15 cellular contexts compared by ENCODE assay signal in the genomic region with DNA sequence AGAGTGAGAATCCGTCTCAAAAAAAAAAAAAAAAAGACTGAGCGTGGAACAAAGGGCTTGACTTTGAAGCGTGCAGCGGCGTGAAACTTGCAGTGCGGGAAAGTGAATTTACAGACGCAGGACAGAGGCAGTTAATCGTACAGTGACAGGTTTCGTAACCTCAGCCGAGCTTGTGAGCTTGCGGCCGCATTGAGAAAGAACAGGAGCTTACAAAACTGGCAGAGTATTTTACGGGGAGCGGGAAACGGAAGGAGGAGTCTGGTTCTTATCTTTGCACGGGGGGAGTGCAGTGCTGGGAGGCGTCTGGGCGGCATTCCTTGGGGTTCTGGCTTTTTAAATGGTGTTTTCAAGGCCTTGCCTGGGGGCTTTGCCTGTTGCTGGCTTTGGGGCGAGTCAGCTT. TPM values are rescaled to one million over a fixed set of nuclear protein-coding genes. Genes with fewer than 3 reads are reported as not detected.
DNase-seq lines count a peak whose midpoint lies in the region; ATAC-seq and TF ChIP-seq lines count a peak whose summit lies in the region.
"Had no signal": no experiment of that assay in that cellular context is flagged by ENCODE, and none has a peak within 500 bp of the region (broad histone marks: within the 10 kb centered on the region; RNA-seq: fewer than 3 reads in every experiment).

No MANE protein-coding gene starts in this region.

- POLR2A ChIA-PET in RWPE1 (lab: Yijun Ruan, JAX; ENCODE audit: low non-redundant PET), result interaction anchor here (0.7 kb wide), 1 partner anchor 111 kb away, joined by 5 read pairs; no protein-coding TSS in a partner anchor

- H3K27ac ChIP-seq in RWPE1 (peak overlapping the region; percentile 55), trophoblast cell (ENCODE audit: low read depth, low read length) (peak overlapping the region; percentile 88), thyroid gland (no peak overlapping the region)
- H3K27ac ChIP-seq: BLaER1, colonic mucosa, neural progenitor cell had no signal

- ATAC-seq in left cardiac atrium, result peak in 1 of 2 donors; percentile 61

- WGBS in trophoblast cell (ENCODE audit: extremely low coverage, insufficient coverage, insufficient read length), result no CpG with 5 or more reads among the region's 19 CpGs
- 84 to 90% methylated on average over 18 to 19 of the region's 19 CpGs for WGBS in thyroid gland, 2 donors

- peaks cover 13 to 17% of the 10 kb centered on the region in 2 experiments for H3K4me1 ChIP-seq in trophoblast cell (ENCODE audit: control insufficient read depth in 1 of 2, insufficient read depth in 2 of 2, low read length in 2 of 2)
- H3K4me1 ChIP-seq in thyroid gland, result peaks cover 5% of the 10 kb centered on the region in 2 donors
- H3K4me1 ChIP-seq: colonic mucosa, neural progenitor cell had no signal

- H3K9me3 ChIP-seq in trophoblast cell (ENCODE audit: insufficient read depth, low read depth, low read length) (peaks cover 5% of the 10 kb centered on the region), thyroid gland (no peaks in the 10 kb centered on the region)
- H3K9me3 ChIP-seq: colonic mucosa had no signal

- no peak overlapping the region for H3K4ac ChIP-seq in trophoblast cell (ENCODE audit: low read depth, low read length)

- TF ChIP-seq POLR2A in thyroid gland (IDR thresholded peaks at IDR 0.05), result no peak

- intact Hi-C loops in left cardiac atrium (cut with DNase I), result no loop called here
- intact Hi-C loops in thyroid gland (cut with DNase I), result no loop called here

- H3K27me3 ChIP-seq in trophoblast cell (ENCODE audit: insufficient read depth, low read length) (no peaks in the 10 kb centered on the region), thyroid gland (no peaks in the 10 kb centered on the region)
- H3K27me3 ChIP-seq: BLaER1, colonic mucosa had no signal

- H3K9ac ChIP-seq in trophoblast cell (ENCODE audit: low read length), result no peak overlapping the region
- H3K9ac ChIP-seq: BLaER1, neural progenitor cell had no signal

- H2AFZ ChIP-seq in trophoblast cell (ENCODE audit: insufficient read depth, low read length, poor library complexity), result no peak overlapping the region
- H2AFZ ChIP-seq: neural progenitor cell had no signal

- peak overlapping the region; percentile 90 for H2BK5ac ChIP-seq in trophoblast cell (ENCODE audit: low read depth, low read length, poor library complexity)

- H3K79me2 ChIP-seq in trophoblast cell (ENCODE audit: control insufficient read depth, insufficient read depth, low read length, poor library complexity), result peaks cover 2% of the 10 kb centered on the region

- H3K36me3 ChIP-seq in trophoblast cell (ENCODE audit: control insufficient read depth in 1 of 2, insufficient read depth in 2 of 2, low read length in 2 of 2), result no peaks in the 10 kb centered on the region
- no peaks in the 10 kb centered on the region for H3K36me3 ChIP-seq in thyroid gland
- H3K36me3 ChIP-seq: colonic mucosa, neural progenitor cell had no signal

- H4K12ac ChIP-seq in trophoblast cell (ENCODE audit: low read depth, low read length), result no peak overlapping the region

- TF ChIP-seq CTCF in RWPE1 (conservative IDR thresholded peaks at IDR 0.05; ENCODE audit: low read depth), result no peak
- TF ChIP-seq CTCF in thyroid gland (IDR thresholded peaks at IDR 0.05), result no peak
- no peak for TF ChIP-seq CTCF in GM10266 (IDR thresholded peaks at IDR 0.05; ENCODE audit: control insufficient read depth, insufficient read depth, low read depth, missing control alignments)

- no peak overlapping the region for H3K18ac ChIP-seq in trophoblast cell (ENCODE audit: low read length)

- H3K4me3 ChIP-seq in trophoblast cell (ENCODE audit: low read depth, low read length) (no peak overlapping the region), thyroid gland (replicated peaks in 1 of 3) (no peak overlapping the region)
- H3K4me3 ChIP-seq: BLaER1, colonic mucosa, neural progenitor cell had no signal

- CTCF ChIA-PET in RWPE1 (lab: Yijun Ruan, JAX), result no interaction called here

- H3K14ac ChIP-seq in trophoblast cell (ENCODE audit: low read length), result no peak overlapping the region

- no peak overlapping the region for H2AK5ac ChIP-seq in trophoblast cell (ENCODE audit: low read length)

- peaks cover 16% of the 10 kb centered on the region for H3K79me1 ChIP-seq in trophoblast cell (ENCODE audit: low read length)

- H4K91ac ChIP-seq in trophoblast cell (ENCODE audit: low read depth, low read length), result no peak overlapping the region

- H2BK120ac ChIP-seq in trophoblast cell (ENCODE audit: insufficient read depth, low read length, poor library complexity), result no peak overlapping the region

- peak overlapping the region; percentile 9 for H3K4me2 ChIP-seq in trophoblast cell (ENCODE audit: low read length)
- H3K4me2 ChIP-seq: BLaER1, neural progenitor cell had no signal

- H4K8ac ChIP-seq in trophoblast cell (ENCODE audit: low read depth, low read length), result no peak overlapping the region

- DNase-seq in EH (ENCODE audit: low read depth), result peak; percentile 72
- DNase-seq in RWPE1 (ENCODE audit: low spot score), result no peak
- peak; percentile 65 for DNase-seq in left cardiac atrium
- DNase-seq in trophoblast cell, result peak in 1 of 2 donors; percentile 48
- DNase-seq in thyroid gland, result no peak
- no peak for DNase-seq in activated effector memory CD4-positive, alpha-beta T cell treated with anti-CD3 and anti-CD28 coated beads, Interleukin-2, amount 50 U/mL, for 16 hours
- no peak for DNase-seq in NAMALWA (ENCODE audit: low spot score)
- DNase-seq in GM10266 (ENCODE audit: extremely low spot score), result no peak
- DNase-seq: activated B cell treated with CpG ODN at 0.5 μM for 24 hours; activated effector memory CD4-positive, alpha-beta T cell treated with Interleukin-2 at 50 U/mL for 16 hours; colonic mucosa; NCI-H1694 treated with DMSO at 0.1 percent for 48 hours; stimulated activated CD4-positive, alpha-beta T cell treated with anti-CD3 and anti-CD28 coated beads, Interleukin-4, amount 100 ng/mL, for 24 hours had no signal

- no peak overlapping the region for H2BK12ac ChIP-seq in trophoblast cell (ENCODE audit: low read length)

- H3K23ac ChIP-seq in trophoblast cell (ENCODE audit: low read length), result no peak overlapping the region

RNA-seq across cellular contexts. Expression of gene BSG, which starts 6.0 kb away (rescaled TPM):
- total RNA-seq in left cardiac atrium (1,000 to 10,000 TPM in 1 of 2 donors, 100 to 1,000 TPM in 1; 847 to 1,152 TPM), thyroid gland (100 to 1,000 TPM; 349 to 702 (median 569) TPM)
- polyA plus RNA-seq in trophoblast cell (2013), result 506 and 509 TPM in 2 replicates

RNA-seq across cellular contexts. Expression of gene GZMM, which starts 22.6 kb away (rescaled TPM):
- total RNA-seq in left cardiac atrium, result 1 to 10 TPM in 1 of 2 donors, under 1 TPM in 1; 0.81 to 1.1 TPM
- 0.08 and 0.12 TPM in 2 replicates for polyA plus RNA-seq in trophoblast cell (2013)
- 1 to 10 TPM in 1 of 4 donors, under 1 TPM in 1, not detected in 2; 0.78 to 1.9 TPM for total RNA-seq in thyroid gland
- total RNA-seq: activated B cell treated with CpG ODN at 0.5 μM for 24 hours had no signal

RNA-seq across cellular contexts. Expression of gene HCN2, which starts 23.3 kb away (rescaled TPM):
- total RNA-seq in left cardiac atrium, result 1 to 10 TPM; 4.3 to 10.0 TPM
- polyA plus RNA-seq in trophoblast cell (2013), result 0.73 and 0.79 TPM in 2 replicates
- total RNA-seq in thyroid gland, result not detected

RNA-seq across cellular contexts. Expression of gene CDC34, which starts 34.8 kb away (rescaled TPM):
- total RNA-seq in left cardiac atrium (10 to 100 TPM; 63.9 to 71.0 TPM), thyroid gland (10 to 100 TPM; 44.8 to 64.7 (median 48.2) TPM)
- polyA plus RNA-seq in trophoblast cell (2013), result 85.4 and 86.0 TPM in 2 replicates

RNA-seq across cellular contexts. Expression of gene TPGS1, which starts 59.1 kb away (rescaled TPM):
- 10 to 100 TPM; 12.1 to 14.9 TPM for total RNA-seq in left cardiac atrium
- 4.2 and 4.8 TPM in 2 replicates for polyA plus RNA-seq in trophoblast cell (2013)
- total RNA-seq in thyroid gland, result 100 to 1,000 TPM in 2 of 4 donors, 10 to 100 TPM in 2; 50.8 to 147 (median 99.6) TPM

Comparison
In these comparisons a context has a peak if more than half of its experiments do, and no peak if none do; other contexts are left out.
1. DNase-seq: peak in EH (single experiment) and left cardiac atrium (single experiment); none in RWPE1 (single experiment), thyroid gland (0 of 2), activated effector memory CD4-positive, alpha-beta T cell treated with anti-CD3 and anti-CD28 coated beads, Interleukin-2, amount 50 U/mL, for 16 hours (single experiment), NAMALWA (single experiment) and GM10266 (single experiment).
2. H3K27ac ChIP-seq: peak in RWPE1 (single experiment) and trophoblast cell (single experiment); none in thyroid gland (0 of 3).
3. RNA of gene HCN2, which starts 23.3 kb away (total RNA-seq): 4.3 to 10.0 TPM in left cardiac atrium; not detected in thyroid gland; every median in the first group is over 4 times any median in the second.